ENCODE assay signal across 24 cellular contexts in genomic region chr13:50033696-50034095, GRCh38. TPM values are rescaled to one million over a fixed set of nuclear protein-coding genes. Genes with fewer than 3 reads are reported as not detected.
DNase-seq lines count a peak whose midpoint lies in the region; ATAC-seq, FAIRE-seq and TF ChIP-seq lines count a peak whose summit lies in the region.
"Had no signal": no experiment of that assay in that cellular context is flagged by ENCODE, and none has a peak within 500 bp of the region (broad histone marks: within the 10 kb centered on the region; RNA-seq: fewer than 3 reads in every experiment).

No MANE protein-coding gene starts in this region.

- no peak overlapping the region for H3K4me2 ChIP-seq in astrocyte (ENCODE audit: low read length)
- H3K4me2 ChIP-seq: A549, smooth muscle cell had no signal

- H3K4me1 Mint-ChIP-seq in astrocyte (ENCODE audit: low read depth, unreplicated experiment): peaks cover 6% of the 10 kb centered on the region

- no peaks in the 10 kb centered on the region for H3K36me3 ChIP-seq in astrocyte (ENCODE audit: insufficient read depth, low read length)
- H3K36me3 ChIP-seq: gastroesophageal sphincter, prostate gland had no signal

- no peaks in the 10 kb centered on the region for H3K9me3 Mint-ChIP-seq in astrocyte (ENCODE audit: unreplicated experiment)
- H3K9me3 Mint-ChIP-seq: CD4-positive, CD25-positive, alpha-beta regulatory T cell had no signal

- H3K36me3 Mint-ChIP-seq in astrocyte (ENCODE audit: low read depth, unreplicated experiment): no peaks in the 10 kb centered on the region

- no peaks in the 10 kb centered on the region for H3K9me3 ChIP-seq in astrocyte (ENCODE audit: insufficient read depth, low read depth, low read length)
- H3K9me3 ChIP-seq: A549, gastroesophageal sphincter, prostate gland had no signal

- H3K27ac Mint-ChIP-seq in astrocyte (ENCODE audit: unreplicated experiment): no peak overlapping the region
- H3K27ac Mint-ChIP-seq: CD4-positive, CD25-positive, alpha-beta regulatory T cell had no signal

- TF ChIP-seq CTCF in 22Rv1 (IDR thresholded peaks at IDR 0.05) (no peak), astrocyte (IDR thresholded peaks at IDR 0.05; ENCODE audit: insufficient read depth, low read depth, low read length) (no peak), fibroblast of villous mesenchyme (IDR thresholded peaks at IDR 0.05; ENCODE audit: insufficient read depth, low read depth, low read length) (no peak)

- peak overlapping the region; percentile 33 for H3K27ac ChIP-seq in 22Rv1
- H3K27ac ChIP-seq in astrocyte (ENCODE audit: low read depth, low read length): no peak overlapping the region
- H3K27ac ChIP-seq: A549, prostate gland had no signal

- no peaks in the 10 kb centered on the region for H3K79me2 ChIP-seq in astrocyte (ENCODE audit: insufficient read depth, low read length)

- H3K4me3 Mint-ChIP-seq in astrocyte (ENCODE audit: unreplicated experiment): no peak overlapping the region
- H3K4me3 Mint-ChIP-seq: CD4-positive, CD25-positive, alpha-beta regulatory T cell had no signal

- ATAC-seq in GM18520 (IDR thresholded peaks at IDR 0.05; ENCODE audit: unreplicated experiment) (no peak), GM21529 (IDR thresholded peaks at IDR 0.05; ENCODE audit: unreplicated experiment) (no peak)
- ATAC-seq: A549, gastroesophageal sphincter, left colon had no signal

- H3K4me3 ChIP-seq in astrocyte (ENCODE audit: insufficient read depth, low read depth, low read length) (no peak overlapping the region), fibroblast of villous mesenchyme (ENCODE audit: low read depth, low read length) (no peak overlapping the region)
- H3K4me3 ChIP-seq: A549, gastroesophageal sphincter, prostate gland, smooth muscle cell had no signal

- DNase-seq in GM04504 (ENCODE audit: low read depth) (peak; percentile 17), astrocyte (ENCODE audit: low read depth) (peak; percentile 39), fibroblast of villous mesenchyme (ENCODE audit: low read depth) (peak; percentile 80), dermis blood vessel endothelial cell (no peak)
- DNase-seq in activated naive CD4-positive, alpha-beta T cell (lab: John Stamatoyannopoulos, UW): no peak
- DNase-seq: activated gamma-delta T cell treated with Interleukin-2 at 50 U/mL for 16 hours; CD4-positive, CD25-positive, alpha-beta regulatory T cell; left colon; midbrain; NCI-H1105; NCI-H2107; NCI-H526 treated with DMSO at 0.1 percent for 48 hours; stimulated activated CD4-positive, alpha-beta T cell treated with anti-CD3 and anti-CD28 coated beads, Interleukin-4, amount 100 ng/mL, for 4 hours; SW 1271 had no signal

- no peak for FAIRE-seq in astrocyte (lab: Jason Lieb, UNC)
- FAIRE-seq: A549, H1, HTR-8/SVneo, urothelium cell line had no signal

- no peaks in the 10 kb centered on the region for H4K20me1 ChIP-seq in astrocyte (ENCODE audit: insufficient read depth, low read length)

- no peaks in the 10 kb centered on the region for H3K27me3 ChIP-seq in astrocyte (ENCODE audit: insufficient read depth, low read length)
- H3K27me3 ChIP-seq: gastroesophageal sphincter had no signal

- peaks cover 5% of the 10 kb centered on the region for H3K4me1 ChIP-seq in astrocyte (ENCODE audit: insufficient read depth, low read length)
- H3K4me1 ChIP-seq: gastroesophageal sphincter, prostate gland had no signal

- H2AFZ ChIP-seq in astrocyte (ENCODE audit: low read depth, low read length): no peak overlapping the region

- no peak overlapping the region for H3K9ac ChIP-seq in astrocyte (ENCODE audit: low read length)

- no peaks in the 10 kb centered on the region for H3K27me3 Mint-ChIP-seq in astrocyte (ENCODE audit: low read depth, unreplicated experiment)
- H3K27me3 Mint-ChIP-seq: CD4-positive, CD25-positive, alpha-beta regulatory T cell had no signal

RNA-seq across cellular contexts. Expression of gene KCNRG, which starts 18.5 kb away (rescaled TPM):
- 0.41 and 0.61 TPM in 2 replicates for total RNA-seq in astrocyte
- total RNA-seq in fibroblast of villous mesenchyme: 2.6 and 4.3 TPM in 2 replicates
- 4.0 and 12.4 TPM in 2 replicates for total RNA-seq in dermis blood vessel endothelial cell

RNA-seq across cellular contexts. Expression of gene TRIM13, which starts 36.9 kb away (rescaled TPM):
- total RNA-seq in astrocyte (24.1 and 26.4 TPM in 2 replicates), fibroblast of villous mesenchyme (24.5 and 41.9 TPM in 2 replicates), dermis blood vessel endothelial cell (26.8 and 53.6 TPM in 2 replicates)

Comparison
In these comparisons a context has a peak if more than half of its experiments do, and no peak if none do; other contexts are left out.
1. DNase-seq: peak in GM04504 (single experiment), astrocyte (single experiment) and fibroblast of villous mesenchyme (single experiment); none in activated naive CD4-positive, alpha-beta T cell (0 of 4) and dermis blood vessel endothelial cell (single experiment).